In genomic region chr6:157912326-157912725, GRCh38 we compare ENCODE assay signal across 1 cellular context.
A peak's percentile ranks its signal among the peaks of the same experiment; 100 is the strongest.
TF ChIP-seq lines count a peak whose summit lies in the region.

No MANE protein-coding gene starts in this region.

TF ChIP-seq in SK-N-SH, 30 proteins besides CTCF, POLR2A, EP300 and RAD21 (continued from another document):
- TF ChIP-seq TCF12 (IDR thresholded peaks at IDR 0.05), result peak; percentile 71; the same call in 1 of the 2 replicates
- peak; percentile 34; the same call in 1 of the 2 replicates for TF ChIP-seq RXRA (IDR thresholded peaks at IDR 0.05; ENCODE audit: borderline replicate concordance, low read depth)
- peak; percentile 7; the same call in 1 of the 2 replicates for TF ChIP-seq FOSL2 (IDR thresholded peaks at IDR 0.05; ENCODE audit: borderline replicate concordance, low read depth)
- TF ChIP-seq, protein P1, sequence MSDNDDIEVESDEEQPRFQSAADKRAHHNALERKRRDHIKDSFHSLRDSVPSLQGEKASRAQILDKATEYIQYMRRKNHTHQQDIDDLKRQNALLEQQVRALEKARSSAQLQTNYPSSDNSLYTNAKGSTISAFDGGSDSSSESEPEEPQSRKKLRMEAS (IDR thresholded peaks at IDR 0.05; ENCODE audit: low read depth), result 0 out of 2 replicates have a peak, but pooled peaks have one; percentile 28
- no peak for TF ChIP-seq USF2 (IDR thresholded peaks at IDR 0.05; ENCODE audit: borderline replicate concordance, low read depth, low read length)
- no peak for TF ChIP-seq YY1 (IDR thresholded peaks at IDR 0.05; ENCODE audit: low read depth)
- peak; percentile 28; the same call in 1 of the 2 replicates for TF ChIP-seq JUND (IDR thresholded peaks at IDR 0.05)
- 0 out of 2 replicates have a peak, but pooled peaks have one; percentile 24 for TF ChIP-seq TEAD4 (IDR thresholded peaks at IDR 0.05; ENCODE audit: borderline replicate concordance, insufficient read depth)
- TF ChIP-seq NFIC (IDR thresholded peaks at IDR 0.05; ENCODE audit: borderline replicate concordance), result peak; percentile 92
- TF ChIP-seq USF1 (IDR thresholded peaks at IDR 0.05; ENCODE audit: borderline replicate concordance, low read depth), result no peak
- TF ChIP-seq IRF3 (IDR thresholded peaks at IDR 0.05; ENCODE audit: low read depth, low read length), result no peak
TF ChIP-seq in SK-N-SH: peak in this region for 9.
